Comparison of ENCODE assay signal across 1 cellular context in the genomic region with DNA sequence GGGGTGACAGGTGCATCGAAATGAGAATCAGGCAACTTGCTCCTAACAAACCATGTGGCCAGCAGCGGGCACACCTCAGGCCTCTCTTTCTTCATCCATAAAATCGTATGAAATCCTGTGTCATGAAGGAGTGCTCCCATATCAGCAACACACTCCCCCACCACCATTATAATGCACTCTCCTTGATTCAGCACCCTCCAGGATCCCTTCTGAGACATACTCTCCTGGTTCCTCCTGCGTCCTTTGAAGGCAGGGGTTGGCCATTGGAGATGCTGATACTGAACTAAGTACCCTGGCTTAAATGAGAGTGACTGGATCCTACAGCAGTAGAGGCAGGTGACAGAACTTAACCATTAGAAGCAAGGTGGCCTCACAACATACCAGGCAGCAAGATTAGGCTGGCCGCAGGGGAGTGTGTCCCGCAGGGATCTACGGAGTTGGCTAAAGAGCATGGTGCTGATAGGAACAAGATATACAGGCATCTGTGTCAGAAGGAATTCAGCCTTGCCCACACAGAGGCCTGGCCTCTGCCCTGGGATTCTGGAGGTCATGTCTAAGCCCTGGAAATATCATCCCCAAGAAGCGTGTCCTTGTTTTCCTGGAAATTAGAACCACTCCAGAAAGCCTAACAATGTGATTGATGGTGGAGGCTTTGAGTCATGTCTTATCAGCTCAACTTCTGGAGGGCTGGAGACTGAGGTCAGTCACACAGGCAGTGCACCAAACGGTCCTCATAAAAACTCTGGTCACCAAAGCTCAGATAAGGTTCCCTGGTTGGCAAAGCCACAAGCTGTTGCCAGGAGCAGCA.
A peak's percentile ranks its signal among the peaks of the same experiment; 100 is the strongest.
TF ChIP-seq lines count a peak whose summit lies in the region.

No MANE protein-coding gene starts in this region.

TF ChIP-seq in K562, 482 proteins besides CTCF, POLR2A, EP300 and RAD21 (continued from another document and continues in another):
- peak; percentile 77; the same call in 1 of the 2 replicates for TF ChIP-seq RUNX1 (IDR thresholded peaks at IDR 0.05; ENCODE audit: low read depth)
- no peak for TF ChIP-seq CHD2 (IDR thresholded peaks at IDR 0.05; ENCODE audit: low read depth, low read length)
- TF ChIP-seq, protein P1, sequence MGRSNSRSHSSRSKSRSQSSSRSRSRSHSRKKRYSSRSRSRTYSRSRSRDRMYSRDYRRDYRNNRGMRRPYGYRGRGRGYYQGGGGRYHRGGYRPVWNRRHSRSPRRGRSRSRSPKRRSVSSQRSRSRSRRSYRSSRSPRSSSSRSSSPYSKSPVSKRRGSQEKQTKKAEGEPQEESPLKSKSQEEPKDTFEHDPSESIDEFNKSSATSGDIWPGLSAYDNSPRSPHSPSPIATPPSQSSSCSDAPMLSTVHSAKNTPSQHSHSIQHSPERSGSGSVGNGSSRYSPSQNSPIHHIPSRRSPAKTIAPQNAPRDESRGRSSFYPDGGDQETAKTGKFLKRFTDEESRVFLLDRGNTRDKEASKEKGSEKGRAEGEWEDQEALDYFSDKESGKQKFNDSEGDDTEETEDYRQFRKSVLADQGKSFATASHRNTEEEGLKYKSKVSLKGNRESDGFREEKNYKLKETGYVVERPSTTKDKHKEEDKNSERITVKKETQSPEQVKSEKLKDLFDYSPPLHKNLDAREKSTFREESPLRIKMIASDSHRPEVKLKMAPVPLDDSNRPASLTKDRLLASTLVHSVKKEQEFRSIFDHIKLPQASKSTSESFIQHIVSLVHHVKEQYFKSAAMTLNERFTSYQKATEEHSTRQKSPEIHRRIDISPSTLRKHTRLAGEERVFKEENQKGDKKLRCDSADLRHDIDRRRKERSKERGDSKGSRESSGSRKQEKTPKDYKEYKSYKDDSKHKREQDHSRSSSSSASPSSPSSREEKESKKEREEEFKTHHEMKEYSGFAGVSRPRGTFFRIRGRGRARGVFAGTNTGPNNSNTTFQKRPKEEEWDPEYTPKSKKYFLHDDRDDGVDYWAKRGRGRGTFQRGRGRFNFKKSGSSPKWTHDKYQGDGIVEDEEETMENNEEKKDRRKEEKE (IDR thresholded peaks at IDR 0.05; ENCODE audit: borderline replicate concordance in 1 of 2, control insufficient read depth in 1 of 2, low read depth in 2 of 2, low read length in 1 of 2) = no peak
- TF ChIP-seq, protein P2, sequence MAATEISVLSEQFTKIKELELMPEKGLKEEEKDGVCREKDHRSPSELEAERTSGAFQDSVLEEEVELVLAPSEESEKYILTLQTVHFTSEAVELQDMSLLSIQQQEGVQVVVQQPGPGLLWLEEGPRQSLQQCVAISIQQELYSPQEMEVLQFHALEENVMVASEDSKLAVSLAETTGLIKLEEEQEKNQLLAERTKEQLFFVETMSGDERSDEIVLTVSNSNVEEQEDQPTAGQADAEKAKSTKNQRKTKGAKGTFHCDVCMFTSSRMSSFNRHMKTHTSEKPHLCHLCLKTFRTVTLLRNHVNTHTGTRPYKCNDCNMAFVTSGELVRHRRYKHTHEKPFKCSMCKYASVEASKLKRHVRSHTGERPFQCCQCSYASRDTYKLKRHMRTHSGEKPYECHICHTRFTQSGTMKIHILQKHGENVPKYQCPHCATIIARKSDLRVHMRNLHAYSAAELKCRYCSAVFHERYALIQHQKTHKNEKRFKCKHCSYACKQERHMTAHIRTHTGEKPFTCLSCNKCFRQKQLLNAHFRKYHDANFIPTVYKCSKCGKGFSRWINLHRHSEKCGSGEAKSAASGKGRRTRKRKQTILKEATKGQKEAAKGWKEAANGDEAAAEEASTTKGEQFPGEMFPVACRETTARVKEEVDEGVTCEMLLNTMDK (IDR thresholded peaks at IDR 0.05; ENCODE audit: borderline replicate concordance, insufficient read depth, low read depth, low read length, poor library complexity, severe bottlenecking) = no peak
- TF ChIP-seq HDAC3 (IDR thresholded peaks at IDR 0.05; ENCODE audit: borderline replicate concordance, partially characterized antibody) = peak; percentile 40
- no peak for TF ChIP-seq ZNF146 (CRISPR knock-in tag; IDR thresholded peaks at IDR 0.05; ENCODE audit: unreplicated experiment)
- no peak for TF ChIP-seq HDGF (IDR thresholded peaks at IDR 0.05)
- TF ChIP-seq SRSF7 (optimal IDR thresholded peaks at IDR 0.05; ENCODE audit: low read depth, low read length) = no peak
- peak; percentile 79 to 88; a peak in 3 of 4 replicates for TF ChIP-seq RCOR1 (IDR thresholded peaks at IDR 0.05; ENCODE audit: borderline replicate concordance in 1 of 2, low read depth in 2 of 2, low read length in 2 of 2)
- TF ChIP-seq SMARCE1 (IDR thresholded peaks at IDR 0.05) = peak; percentile 94
- TF ChIP-seq HMG20B (CRISPR knock-in tag; IDR thresholded peaks at IDR 0.05) = no peak
- TF ChIP-seq ASH1L (IDR thresholded peaks at IDR 0.05; ENCODE audit: borderline replicate concordance, low read depth, partially characterized antibody) = no peak
- TF ChIP-seq, protein P3, sequence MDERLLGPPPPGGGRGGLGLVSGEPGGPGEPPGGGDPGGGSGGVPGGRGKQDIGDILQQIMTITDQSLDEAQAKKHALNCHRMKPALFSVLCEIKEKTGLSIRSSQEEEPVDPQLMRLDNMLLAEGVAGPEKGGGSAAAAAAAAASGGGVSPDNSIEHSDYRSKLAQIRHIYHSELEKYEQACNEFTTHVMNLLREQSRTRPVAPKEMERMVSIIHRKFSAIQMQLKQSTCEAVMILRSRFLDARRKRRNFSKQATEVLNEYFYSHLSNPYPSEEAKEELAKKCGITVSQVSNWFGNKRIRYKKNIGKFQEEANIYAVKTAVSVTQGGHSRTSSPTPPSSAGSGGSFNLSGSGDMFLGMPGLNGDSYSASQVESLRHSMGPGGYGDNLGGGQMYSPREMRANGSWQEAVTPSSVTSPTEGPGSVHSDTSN (CRISPR knock-in tag; IDR thresholded peaks at IDR 0.05; ENCODE audit: low read depth) = peak; percentile 37; the same call in 1 of the 2 replicates
- TF ChIP-seq, protein P3 (tag; conservative IDR thresholded peaks at IDR 0.05; ENCODE audit: low read depth) = peak; percentile 90
- peak; percentile 36; the same call in 1 of the 2 replicates for TF ChIP-seq NR4A1 (CRISPR knock-in tag; IDR thresholded peaks at IDR 0.05)
- peak; percentile 58; the same call in 1 of the 2 replicates for TF ChIP-seq NR4A1 (tag; IDR thresholded peaks at IDR 0.05)
- TF ChIP-seq BMI1 (IDR thresholded peaks at IDR 0.05; ENCODE audit: low read length) = no peak
- peak; percentile 89 for TF ChIP-seq JUN (IDR thresholded peaks at IDR 0.05; ENCODE audit: borderline replicate concordance, low read depth, low read length)
- TF ChIP-seq JUN (CRISPR knock-in tag; IDR thresholded peaks at IDR 0.05; ENCODE audit: borderline replicate concordance) = no peak; the same call in 1 of the 2 replicates
- TF ChIP-seq, protein P4, sequence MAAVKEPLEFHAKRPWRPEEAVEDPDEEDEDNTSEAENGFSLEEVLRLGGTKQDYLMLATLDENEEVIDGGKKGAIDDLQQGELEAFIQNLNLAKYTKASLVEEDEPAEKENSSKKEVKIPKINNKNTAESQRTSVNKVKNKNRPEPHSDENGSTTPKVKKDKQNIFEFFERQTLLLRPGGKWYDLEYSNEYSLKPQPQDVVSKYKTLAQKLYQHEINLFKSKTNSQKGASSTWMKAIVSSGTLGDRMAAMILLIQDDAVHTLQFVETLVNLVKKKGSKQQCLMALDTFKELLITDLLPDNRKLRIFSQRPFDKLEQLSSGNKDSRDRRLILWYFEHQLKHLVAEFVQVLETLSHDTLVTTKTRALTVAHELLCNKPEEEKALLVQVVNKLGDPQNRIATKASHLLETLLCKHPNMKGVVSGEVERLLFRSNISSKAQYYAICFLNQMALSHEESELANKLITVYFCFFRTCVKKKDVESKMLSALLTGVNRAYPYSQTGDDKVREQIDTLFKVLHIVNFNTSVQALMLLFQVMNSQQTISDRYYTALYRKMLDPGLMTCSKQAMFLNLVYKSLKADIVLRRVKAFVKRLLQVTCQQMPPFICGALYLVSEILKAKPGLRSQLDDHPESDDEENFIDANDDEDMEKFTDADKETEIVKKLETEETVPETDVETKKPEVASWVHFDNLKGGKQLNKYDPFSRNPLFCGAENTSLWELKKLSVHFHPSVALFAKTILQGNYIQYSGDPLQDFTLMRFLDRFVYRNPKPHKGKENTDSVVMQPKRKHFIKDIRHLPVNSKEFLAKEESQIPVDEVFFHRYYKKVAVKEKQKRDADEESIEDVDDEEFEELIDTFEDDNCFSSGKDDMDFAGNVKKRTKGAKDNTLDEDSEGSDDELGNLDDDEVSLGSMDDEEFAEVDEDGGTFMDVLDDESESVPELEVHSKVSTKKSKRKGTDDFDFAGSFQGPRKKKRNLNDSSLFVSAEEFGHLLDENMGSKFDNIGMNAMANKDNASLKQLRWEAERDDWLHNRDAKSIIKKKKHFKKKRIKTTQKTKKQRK (IDR thresholded peaks at IDR 0.05; ENCODE audit: borderline replicate concordance, low read depth, low read length) = no peak
- TF ChIP-seq CTBP1 (IDR thresholded peaks at IDR 0.05; ENCODE audit: borderline replicate concordance) = peak; percentile 99
- no peak for TF ChIP-seq HCFC1 (IDR thresholded peaks at IDR 0.05; ENCODE audit: low read depth, low read length)
- no peak for TF ChIP-seq ZFP1 (CRISPR knock-in tag; IDR thresholded peaks at IDR 0.05)
- TF ChIP-seq ZNF184 (CRISPR knock-in tag; IDR thresholded peaks at IDR 0.05) = no peak
- TF ChIP-seq TEAD4 (IDR thresholded peaks at IDR 0.05; ENCODE audit: low read length) = peak; percentile 93
- TF ChIP-seq TEAD4 (CRISPR knock-in tag; IDR thresholded peaks at IDR 0.05; ENCODE audit: borderline replicate concordance) = no peak; the same call in 1 of the 2 replicates
- no peak for TF ChIP-seq BACH1 (tag; IDR thresholded peaks at IDR 0.05)
- TF ChIP-seq EWSR1 (IDR thresholded peaks at IDR 0.05; ENCODE audit: borderline replicate concordance, low read depth, partially characterized antibody) = no peak
- peak; percentile 85 for TF ChIP-seq TAL1 (IDR thresholded peaks at IDR 0.05)
- TF ChIP-seq, protein P5, sequence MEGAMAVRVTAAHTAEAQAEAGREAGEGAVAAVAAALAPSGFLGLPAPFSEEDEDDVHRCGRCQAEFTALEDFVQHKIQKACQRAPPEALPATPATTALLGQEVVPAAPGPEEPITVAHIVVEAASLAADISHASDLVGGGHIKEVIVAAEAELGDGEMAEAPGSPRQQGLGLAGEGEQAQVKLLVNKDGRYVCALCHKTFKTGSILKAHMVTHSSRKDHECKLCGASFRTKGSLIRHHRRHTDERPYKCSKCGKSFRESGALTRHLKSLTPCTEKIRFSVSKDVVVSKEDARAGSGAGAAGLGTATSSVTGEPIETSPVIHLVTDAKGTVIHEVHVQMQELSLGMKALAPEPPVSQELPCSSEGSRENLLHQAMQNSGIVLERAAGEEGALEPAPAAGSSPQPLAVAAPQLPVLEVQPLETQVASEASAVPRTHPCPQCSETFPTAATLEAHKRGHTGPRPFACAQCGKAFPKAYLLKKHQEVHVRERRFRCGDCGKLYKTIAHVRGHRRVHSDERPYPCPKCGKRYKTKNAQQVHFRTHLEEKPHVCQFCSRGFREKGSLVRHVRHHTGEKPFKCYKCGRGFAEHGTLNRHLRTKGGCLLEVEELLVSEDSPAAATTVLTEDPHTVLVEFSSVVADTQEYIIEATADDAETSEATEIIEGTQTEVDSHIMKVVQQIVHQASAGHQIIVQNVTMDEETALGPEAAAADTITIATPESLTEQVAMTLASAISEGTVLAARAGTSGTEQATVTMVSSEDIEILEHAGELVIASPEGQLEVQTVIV (CRISPR knock-in tag; IDR thresholded peaks at IDR 0.05; ENCODE audit: borderline replicate concordance) = no peak
- TF ChIP-seq, protein P6, sequence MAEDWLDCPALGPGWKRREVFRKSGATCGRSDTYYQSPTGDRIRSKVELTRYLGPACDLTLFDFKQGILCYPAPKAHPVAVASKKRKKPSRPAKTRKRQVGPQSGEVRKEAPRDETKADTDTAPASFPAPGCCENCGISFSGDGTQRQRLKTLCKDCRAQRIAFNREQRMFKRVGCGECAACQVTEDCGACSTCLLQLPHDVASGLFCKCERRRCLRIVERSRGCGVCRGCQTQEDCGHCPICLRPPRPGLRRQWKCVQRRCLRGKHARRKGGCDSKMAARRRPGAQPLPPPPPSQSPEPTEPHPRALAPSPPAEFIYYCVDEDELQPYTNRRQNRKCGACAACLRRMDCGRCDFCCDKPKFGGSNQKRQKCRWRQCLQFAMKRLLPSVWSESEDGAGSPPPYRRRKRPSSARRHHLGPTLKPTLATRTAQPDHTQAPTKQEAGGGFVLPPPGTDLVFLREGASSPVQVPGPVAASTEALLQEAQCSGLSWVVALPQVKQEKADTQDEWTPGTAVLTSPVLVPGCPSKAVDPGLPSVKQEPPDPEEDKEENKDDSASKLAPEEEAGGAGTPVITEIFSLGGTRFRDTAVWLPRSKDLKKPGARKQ (CRISPR knock-in tag; IDR thresholded peaks at IDR 0.05) = no peak
